Comparison of ENCODE assay signal across 8 cellular contexts in genomic region chrX:154370300-154370881, GRCh38. TPM values are rescaled to one million over a fixed set of nuclear protein-coding genes. Genes with fewer than 3 reads are reported as not detected.
DNase-seq lines count a peak whose midpoint lies in the region; ATAC-seq and TF ChIP-seq lines count a peak whose summit lies in the region.

No MANE protein-coding gene starts in this region.

- H3K36me3 ChIP-seq in stomach, result peaks cover 19 to 33% (median 24%) of the 10 kb centered on the region in 4 donors

- POLR2A ChIA-PET in activated naive CD8-positive, alpha-beta T cell treated with anti-CD3 and anti-CD28 coated beads, Interleukin-2, amount 10 ng/mL, durations not matched to agents 7 days and 5 days (lab: Charles Lee), result interaction anchor here (0.6 to 2.3 kb wide), 16 partner anchors 9 to 173 kb away, joined by 3 to 13 read pairs (median 5); partner anchors contain the start of genes EMD, RPL10, SLC10A3 and UBL4A

- TF ChIP-seq CTCF in stomach (IDR thresholded peaks at IDR 0.05), result no peak

- H3K27ac ChIP-seq in stomach, result peak overlapping the region; percentile 44 to 98 (median 90)

- TF ChIP-seq POLR2A in stomach (IDR thresholded peaks at IDR 0.05), result no peak

- H3K9me3 ChIP-seq in iPS-18c (ENCODE audit: control insufficient read depth, insufficient read depth, low read length) (peaks cover 26% of the 10 kb centered on the region), stomach (no peaks in the 10 kb centered on the region)

- peak in 1 of 2 donors; percentile 27 for DNase-seq in activated T-cell treated with anti-CD3 and anti-CD28 coated beads, Interleukin-2, amount 50 U/mL, for 72 hours
- no peak for DNase-seq in activated T-cell treated with anti-CD3 and anti-CD28 coated beads for 4 hours
- DNase-seq in activated naive CD8-positive, alpha-beta T cell treated with anti-CD3 and anti-CD28 coated beads, Interleukin-2, amount 10 ng/mL, durations not matched to agents 7 days and 5 days, result no peak
- no peak for DNase-seq in stomach
- no peak for DNase-seq in G401 (ENCODE audit: low spot score)
- no peak for DNase-seq in NCI-H2196 (lab: John Stamatoyannopoulos, UW; ENCODE audit: unreplicated experiment)

- H3K36me3 Mint-ChIP-seq in activated T-cell treated with anti-CD3 and anti-CD28 coated beads, Interleukin-2, amount 50 U/mL, for 72 hours (ENCODE audit: insufficient read depth in 2 of 2), result peaks cover 5 to 6% of the 10 kb centered on the region in 2 donors
- peaks cover 3% of the 10 kb centered on the region for H3K36me3 Mint-ChIP-seq in activated naive CD8-positive, alpha-beta T cell treated with anti-CD3 and anti-CD28 coated beads, Interleukin-2, amount 10 ng/mL, durations not matched to agents 7 days and 5 days

- H3K4me3 Mint-ChIP-seq in activated T-cell treated with anti-CD3 and anti-CD28 coated beads, Interleukin-2, amount 50 U/mL, for 72 hours, result peak overlapping the region; percentile 93 to 94
- H3K4me3 Mint-ChIP-seq in activated naive CD8-positive, alpha-beta T cell treated with anti-CD3 and anti-CD28 coated beads, Interleukin-2, amount 10 ng/mL, durations not matched to agents 7 days and 5 days, result peak overlapping the region; percentile 91

- in situ Hi-C loops in G401 (cut with HindIII; ENCODE audit: low sequenced_read_pairs), result no loop called here

- peaks cover 16% of the 10 kb centered on the region for H3K4me1 Mint-ChIP-seq in activated T-cell treated with anti-CD3 and anti-CD28 coated beads, Interleukin-2, amount 50 U/mL, for 72 hours (ENCODE audit: low read depth)
- H3K4me1 Mint-ChIP-seq in activated naive CD8-positive, alpha-beta T cell treated with anti-CD3 and anti-CD28 coated beads, Interleukin-2, amount 10 ng/mL, durations not matched to agents 7 days and 5 days, result peaks cover 10% of the 10 kb centered on the region

- intact Hi-C loops in stomach (cut with DNase I; ENCODE audit: low total_unique reads), result no loop called here

- H3K4me3 ChIP-seq in iPS-18c (ENCODE audit: insufficient read depth, low read depth, low read length), result peak overlapping the region; percentile 76
- peak overlapping the region; percentile 59 to 85 (median 70) for H3K4me3 ChIP-seq in stomach

- H3K27me3 ChIP-seq in stomach, result no peaks in the 10 kb centered on the region

- H3K27me3 Mint-ChIP-seq in activated T-cell treated with anti-CD3 and anti-CD28 coated beads, Interleukin-2, amount 50 U/mL, for 72 hours (ENCODE audit: low read depth), result no peaks in the 10 kb centered on the region
- no peaks in the 10 kb centered on the region for H3K27me3 Mint-ChIP-seq in activated naive CD8-positive, alpha-beta T cell treated with anti-CD3 and anti-CD28 coated beads, Interleukin-2, amount 10 ng/mL, durations not matched to agents 7 days and 5 days

- ATAC-seq in activated T-cell treated with anti-CD3 and anti-CD28 coated beads, Interleukin-2, amount 50 U/mL, for 72 hours (replicated peaks in 1 of 2), result no peak
- no peak for ATAC-seq in activated naive CD8-positive, alpha-beta T cell treated with anti-CD3 and anti-CD28 coated beads, Interleukin-2, amount 10 ng/mL, durations not matched to agents 7 days and 5 days (ENCODE audit: low read depth)
- no peak for ATAC-seq in HG03135 (IDR thresholded peaks at IDR 0.05; ENCODE audit: unreplicated experiment)

- H3K27ac Mint-ChIP-seq in activated T-cell treated with anti-CD3 and anti-CD28 coated beads, Interleukin-2, amount 50 U/mL, for 72 hours, result peak overlapping the region; percentile 69
- peak overlapping the region; percentile 91 for H3K27ac Mint-ChIP-seq in activated naive CD8-positive, alpha-beta T cell treated with anti-CD3 and anti-CD28 coated beads, Interleukin-2, amount 10 ng/mL, durations not matched to agents 7 days and 5 days

- H3K4me1 ChIP-seq in stomach, result peaks cover 4 to 81% (median 43%) of the 10 kb centered on the region in 4 donors

- no peaks in the 10 kb centered on the region for H3K9me3 Mint-ChIP-seq in activated T-cell treated with anti-CD3 and anti-CD28 coated beads, Interleukin-2, amount 50 U/mL, for 72 hours
- H3K9me3 Mint-ChIP-seq in activated naive CD8-positive, alpha-beta T cell treated with anti-CD3 and anti-CD28 coated beads, Interleukin-2, amount 10 ng/mL, durations not matched to agents 7 days and 5 days, result no peaks in the 10 kb centered on the region

- TF ChIP-seq EP300 in stomach (IDR thresholded peaks at IDR 0.05), result no peak

- 3 to 25% (median 21%) methylated on average over 5 to 50 of the region's 52 CpGs; no CpG with 5 or more reads in 1 of the 5 donors for WGBS in stomach, 5 donors

RNA-seq across cellular contexts. Expression of gene FLNA, which starts 4.0 kb away (rescaled TPM):
- total RNA-seq in activated T-cell treated with anti-CD3 and anti-CD28 coated beads, Interleukin-2, amount 50 U/mL, for 72 hours, result 100 to 1,000 TPM; 755 to 777 TPM
- 100 to 1,000 TPM; 985 to 994 TPM for total RNA-seq in activated naive CD8-positive, alpha-beta T cell treated with anti-CD3 and anti-CD28 coated beads, Interleukin-2, amount 10 ng/mL, durations not matched to agents 7 days and 5 days
- 1,000 to 10,000 TPM in 4 of 5 donors, 100 to 1,000 TPM in 1; 638 to 3,511 (median 2,572) TPM for total RNA-seq in stomach
- 1,000 to 10,000 TPM in 1 of 3 donors, 100 to 1,000 TPM in 1, 10 to 100 TPM in 1; 89.2 to 1,461 (median 171) TPM for polyA plus RNA-seq in stomach
- total RNA-seq in G401 (2014; rRNA removed; shearing (Covaris generic)), result 811 and 832 TPM in 2 replicates

RNA-seq across cellular contexts. Expression of gene EMD, which starts 8.7 kb away (rescaled TPM):
- total RNA-seq in activated T-cell treated with anti-CD3 and anti-CD28 coated beads, Interleukin-2, amount 50 U/mL, for 72 hours, result 10 to 100 TPM; 91.0 to 92.9 TPM
- 10 to 100 TPM; 66.1 to 68.1 TPM for total RNA-seq in activated naive CD8-positive, alpha-beta T cell treated with anti-CD3 and anti-CD28 coated beads, Interleukin-2, amount 10 ng/mL, durations not matched to agents 7 days and 5 days
- total RNA-seq in stomach, result 100 to 1,000 TPM in 1 of 5 donors, 10 to 100 TPM in 4; 24.2 to 117 (median 38.5) TPM
- polyA plus RNA-seq in stomach, result 100 to 1,000 TPM in 1 of 3 donors, 10 to 100 TPM in 2; 62.9 to 135 (median 97.8) TPM
- total RNA-seq in G401 (2014; rRNA removed; shearing (Covaris generic)), result 49.8 and 72.5 TPM in 2 replicates

RNA-seq across cellular contexts. Expression of gene RPL10, which starts 27.8 kb away (rescaled TPM):
- 1,000 to 10,000 TPM; 3,958 to 4,635 TPM for total RNA-seq in activated T-cell treated with anti-CD3 and anti-CD28 coated beads, Interleukin-2, amount 50 U/mL, for 72 hours
- total RNA-seq in activated naive CD8-positive, alpha-beta T cell treated with anti-CD3 and anti-CD28 coated beads, Interleukin-2, amount 10 ng/mL, durations not matched to agents 7 days and 5 days, result 1,000 to 10,000 TPM; 2,867 to 2,975 TPM
- 1,000 to 10,000 TPM in 4 of 5 donors, 100 to 1,000 TPM in 1; 783 to 3,421 (median 2,020) TPM for total RNA-seq in stomach
- polyA plus RNA-seq in stomach, result 1,000 to 10,000 TPM; 5,802 to 8,616 (median 6,179) TPM
- total RNA-seq in G401 (2014; rRNA removed; shearing (Covaris generic)), result 2,883 and 3,419 TPM in 2 replicates

RNA-seq across cellular contexts. Expression of gene DNASE1L1, which starts 38.7 kb away (rescaled TPM):
- 10 to 100 TPM in 1 of 2 donors, 1 to 10 TPM in 1; 9.3 to 11.4 TPM for total RNA-seq in activated T-cell treated with anti-CD3 and anti-CD28 coated beads, Interleukin-2, amount 50 U/mL, for 72 hours
- total RNA-seq in activated naive CD8-positive, alpha-beta T cell treated with anti-CD3 and anti-CD28 coated beads, Interleukin-2, amount 10 ng/mL, durations not matched to agents 7 days and 5 days, result 10 to 100 TPM; 20.5 to 26.2 TPM
- 10 to 100 TPM; 12.5 to 48.7 (median 26.3) TPM for total RNA-seq in stomach
- 10 to 100 TPM; 15.9 to 18.2 (median 16.0) TPM for polyA plus RNA-seq in stomach
- total RNA-seq in G401 (2014; rRNA removed; shearing (Covaris generic)), result 20.5 and 41.3 TPM in 2 replicates

RNA-seq across cellular contexts. Expression of gene TAFAZZIN, which starts 40.9 kb away (rescaled TPM):
- total RNA-seq in activated T-cell treated with anti-CD3 and anti-CD28 coated beads, Interleukin-2, amount 50 U/mL, for 72 hours, result 100 to 1,000 TPM in 1 of 2 donors, 10 to 100 TPM in 1; 89.0 to 106 TPM
- 10 to 100 TPM; 94.7 to 95.3 TPM for total RNA-seq in activated naive CD8-positive, alpha-beta T cell treated with anti-CD3 and anti-CD28 coated beads, Interleukin-2, amount 10 ng/mL, durations not matched to agents 7 days and 5 days
- 100 to 1,000 TPM in 2 of 5 donors, 10 to 100 TPM in 3; 12.7 to 202 (median 84.6) TPM for total RNA-seq in stomach
- polyA plus RNA-seq in stomach, result 10 to 100 TPM; 19.4 to 59.9 (median 21.8) TPM
- total RNA-seq in G401 (2014; rRNA removed; shearing (Covaris generic)), result 16.9 and 39.4 TPM in 2 replicates
